ENCODE assay signal across 13 cellular contexts in genomic region chr16:3012828-3013420, GRCh38. TPM values are rescaled to one million over a fixed set of nuclear protein-coding genes. Genes with fewer than 3 reads are reported as not detected.
A peak's percentile ranks its signal among the peaks of the same experiment; 100 is the strongest.
DNase-seq lines count a peak whose midpoint lies in the region; ATAC-seq and TF ChIP-seq lines count a peak whose summit lies in the region.
"Had no signal": no experiment of that assay in that cellular context is flagged by ENCODE, and none has a peak within 500 bp of the region (broad histone marks: within the 10 kb centered on the region; RNA-seq: fewer than 3 reads in every experiment).

A gene with protein sequence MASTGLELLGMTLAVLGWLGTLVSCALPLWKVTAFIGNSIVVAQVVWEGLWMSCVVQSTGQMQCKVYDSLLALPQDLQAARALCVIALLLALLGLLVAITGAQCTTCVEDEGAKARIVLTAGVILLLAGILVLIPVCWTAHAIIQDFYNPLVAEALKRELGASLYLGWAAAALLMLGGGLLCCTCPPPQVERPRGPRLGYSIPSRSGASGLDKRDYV (plus strand): TSS chr16:3012923. CDS start chr16:3013363, 440 bp downstream.

- H3K9me3 ChIP-seq in iPS-15b (ENCODE audit: control insufficient read depth, insufficient read depth, low read length): no peaks in the 10 kb centered on the region
- H3K9me3 ChIP-seq in stomach: no peaks in the 10 kb centered on the region
- H3K9me3 ChIP-seq: ascending aorta had no signal

- WGBS in stomach, 5 donors: 31 to 52% (median 38%) methylated on average over 18 to 27 of the region's 27 CpGs

- no peak for TF ChIP-seq CTCF in stomach (IDR thresholded peaks at IDR 0.05)

- no peak within 1 kb of the TSS for H3K27ac ChIP-seq in stomach
- H3K27ac ChIP-seq: 22Rv1, ascending aorta had no signal

- peak within 1 kb of the TSS; percentile 38 for H3K4me3 ChIP-seq in iPS-15b (ENCODE audit: low read depth, low read length)
- no peak within 1 kb of the TSS for H3K4me3 ChIP-seq in stomach
- H3K4me3 ChIP-seq: ascending aorta had no signal

- DNase-seq in NCI-H2081 (lab: John Stamatoyannopoulos, UW) (peak; percentile 53 to 85), NCI-H2081 treated with DMSO at 0.1 percent for 48 hours (lab: John Stamatoyannopoulos, UW) (no peak), NCI-H345 treated with DMSO at 0.1 percent for 48 hours (lab: John Stamatoyannopoulos, UW; ENCODE audit: unreplicated experiment) (peak; percentile 91), stomach (peak; percentile 61), D341Med (ENCODE audit: low spot score) (no peak)
- DNase-seq: activated CD4-positive, alpha-beta T cell treated with anti-CD3 and anti-CD28 coated beads, Interleukin-2, amount 50 U/mL, for 4 hours; NK-92 treated with Interleukin-12 subunit alpha and Interleukin-12 subunit beta, amount 100 ng/mL, for 24 hours had no signal

- intact Hi-C loops in stomach (cut with DNase I; ENCODE audit: low total_unique reads): no loop called here

- H3K27me3 ChIP-seq in iPS-15b (ENCODE audit: control insufficient read depth, insufficient read depth, low read length): peaks cover 5% of the 10 kb centered on the region
- peaks cover 5 to 87% (median 59%) of the 10 kb centered on the region in 3 donors for H3K27me3 ChIP-seq in stomach

- H3K9ac ChIP-seq in iPS-15b (ENCODE audit: low read depth, low read length): peak within 1 kb of the TSS; percentile 16

- H3K36me3 ChIP-seq in iPS-15b (ENCODE audit: control insufficient read depth, insufficient read depth, low read length) (peaks cover 20% of the 10 kb centered on the region), stomach (no peaks in the 10 kb centered on the region)
- H3K36me3 ChIP-seq: ascending aorta had no signal

- no peak for ATAC-seq in HG03442 (IDR thresholded peaks at IDR 0.05; ENCODE audit: unreplicated experiment)
- no peak for ATAC-seq in GM21737 (IDR thresholded peaks at IDR 0.05; ENCODE audit: unreplicated experiment)

- TF ChIP-seq POLR2A in stomach (IDR thresholded peaks at IDR 0.05): no peak

- H3K4me1 ChIP-seq in iPS-15b (ENCODE audit: control insufficient read depth, insufficient read depth, low read length) (peaks cover 28% of the 10 kb centered on the region), stomach (peaks cover 24 to 48% (median 30%) of the 10 kb centered on the region in 4 donors)

- TF ChIP-seq EP300 in stomach (IDR thresholded peaks at IDR 0.05): no peak

RNA-seq across cellular contexts. Expression of the gene that starts here (rescaled TPM):
- not detected for total RNA-seq in stomach
- polyA plus RNA-seq in stomach: under 1 TPM in 2 of 3 donors, not detected in 1; 0.28 to 0.31 TPM
- total RNA-seq: ascending aorta had no signal
- polyA plus RNA-seq: neural cell had no signal

Comparison
In these comparisons a context has a peak if more than half of its experiments do, and no peak if none do; other contexts are left out.
1. DNase-seq: peak in NCI-H2081 (2 of 2) and NCI-H345 treated with DMSO at 0.1 percent for 48 hours (single experiment); none in NCI-H2081 treated with DMSO at 0.1 percent for 48 hours (single experiment) and D341Med (single experiment).
2. Peak in DNase-seq in stomach; RNA of the gene not detected or under 1 TPM.